In the genomic region with DNA sequence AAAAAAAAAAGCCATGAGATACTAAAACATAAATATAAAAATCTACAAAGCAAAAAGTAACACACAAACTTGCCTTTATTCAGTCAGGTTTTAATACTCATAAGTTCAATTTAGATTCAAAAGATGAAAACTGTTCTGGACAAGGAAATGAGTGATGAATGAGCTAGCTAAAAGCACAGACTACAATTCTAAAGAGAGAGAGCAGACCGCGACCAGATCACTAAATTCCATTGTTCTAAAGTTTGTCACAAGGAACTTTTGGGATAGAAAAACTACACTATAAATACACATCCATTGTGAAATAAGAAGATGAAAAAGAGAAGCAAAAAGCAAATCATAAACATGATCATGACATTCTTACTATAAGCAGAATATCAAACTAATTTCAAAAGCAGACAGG, we compare ENCODE assay signal across 11 cellular contexts. TPM values are rescaled to one million over a fixed set of nuclear protein-coding genes. Genes with fewer than 3 reads are reported as not detected.
DNase-seq lines count a peak whose midpoint lies in the region; ATAC-seq and TF ChIP-seq lines count a peak whose summit lies in the region.
"Had no signal": no experiment of that assay in that cellular context is flagged by ENCODE, and none has a peak within 500 bp of the region (broad histone marks: within the 10 kb centered on the region; RNA-seq: fewer than 3 reads in every experiment).

No MANE protein-coding gene starts in this region.

- TF ChIP-seq CTCF in left ventricle myocardium inferior (IDR thresholded peaks at IDR 0.05; ENCODE audit: borderline replicate concordance) (no peak), hepatocyte (IDR thresholded peaks at IDR 0.05; ENCODE audit: poor library complexity) (no peak), upper lobe of right lung (IDR thresholded peaks at IDR 0.05) (no peak)

- H3K9me3 ChIP-seq in left ventricle myocardium inferior (replicated peaks) (peaks cover 9% of the 10 kb centered on the region), hepatocyte (ENCODE audit: low read depth) (no peaks in the 10 kb centered on the region), upper lobe of right lung (no peaks in the 10 kb centered on the region)

- WGBS in hepatocyte (ENCODE audit: low lambda C conversion rate, missing lambda C conversion rate): 81% methylated on average over 2 of the region's 2 CpGs

- ATAC-seq in Right ventricle myocardium inferior: no peak
- ATAC-seq in upper lobe of right lung: no peak

- peaks cover 61% of the 10 kb centered on the region for H3K79me2 ChIP-seq in hepatocyte

- no peaks in the 10 kb centered on the region for H3K9me2 ChIP-seq in hepatocyte (replicated peaks; ENCODE audit: insufficient read depth)

- H3K36me3 ChIP-seq in left ventricle myocardium inferior: no peaks in the 10 kb centered on the region
- H3K36me3 ChIP-seq in hepatocyte (replicated peaks; ENCODE audit: insufficient read depth, low read depth): no peaks in the 10 kb centered on the region
- H3K36me3 ChIP-seq in upper lobe of right lung: no peaks in the 10 kb centered on the region

- peaks cover 28% of the 10 kb centered on the region for H3K4me1 ChIP-seq in left ventricle myocardium inferior
- no peaks in the 10 kb centered on the region for H3K4me1 ChIP-seq in hepatocyte (ENCODE audit: insufficient read depth)
- H3K4me1 ChIP-seq in upper lobe of right lung: peaks cover 17% of the 10 kb centered on the region

- peak overlapping the region; percentile 94 for H3K4me3 ChIP-seq in left ventricle myocardium inferior
- no peak overlapping the region for H3K4me3 ChIP-seq in hepatocyte
- H3K4me3 ChIP-seq in upper lobe of right lung: peak overlapping the region; percentile 78

- H3K27me3 ChIP-seq in left ventricle myocardium inferior (ENCODE audit: low read depth) (no peaks in the 10 kb centered on the region), hepatocyte (no peaks in the 10 kb centered on the region), upper lobe of right lung (no peaks in the 10 kb centered on the region)

- H3K27ac ChIP-seq in left ventricle myocardium inferior (replicated peaks): no peak overlapping the region
- peak overlapping the region; percentile 4 for H3K27ac ChIP-seq in hepatocyte
- no peak overlapping the region for H3K27ac ChIP-seq in upper lobe of right lung

- intact Hi-C loops in left ventricle myocardium inferior (cut with micrococcal nuclease) (no loop called here), Right ventricle myocardium inferior (cut with DNase I) (loop anchor here (10.0 kb wide), 2 partner anchors 310 to 930 kb away; a partner anchor contains a TSS), upper lobe of right lung (cut with DNase I) (no loop called here)

- H3K4me2 ChIP-seq in hepatocyte: peak overlapping the region; percentile 73

- H4K20me1 ChIP-seq in hepatocyte (ENCODE audit: insufficient read depth, poor library complexity, severe bottlenecking): no peaks in the 10 kb centered on the region

- no peak overlapping the region for H2AFZ ChIP-seq in hepatocyte

- DNase-seq in left ventricle myocardium inferior (no peak), Right ventricle myocardium inferior (ENCODE audit: missing footprints) (no peak), amniotic epithelial cell (ENCODE audit: low read depth) (peak; percentile 27), hepatocyte (ENCODE audit: low spot score) (no peak), upper lobe of right lung (no peak), DMS153 (lab: John Stamatoyannopoulos, UW) (no peak), NOMO-1 treated with dmso at 0.1 percent for 144 hours (lab: John Stamatoyannopoulos, UW; ENCODE audit: unreplicated experiment) (no peak), DMS114 treated with DMSO at 0.1 percent for 48 hours (lab: John Stamatoyannopoulos, UW; ENCODE audit: unreplicated experiment) (no peak)
- DNase-seq: activated CD4-positive, CD25-positive, alpha-beta regulatory T cell treated with anti-CD3 and anti-CD28 coated beads, Interleukin-2, amount 50 U/mL, for 72 hours; NCI-H82; stimulated activated CD4-positive, alpha-beta T cell treated with anti-CD3 and anti-CD28 coated beads, Interleukin-2, amount 100 ng/mL, for 48 hours had no signal

RNA-seq across cellular contexts. Expression of a gene that starts 1.7 kb away (rescaled TPM):
- total RNA-seq in left ventricle myocardium inferior: 6.4 TPM
- 5.1 TPM for total RNA-seq in Right ventricle myocardium inferior
- total RNA-seq in hepatocyte: 58.8 and 58.9 TPM in 2 replicates
- 32.4 and 36.7 TPM in 2 replicates for polyA plus RNA-seq in hepatocyte
- 47.0 TPM for total RNA-seq in upper lobe of right lung

RNA-seq across cellular contexts. Expression of a gene that starts 29.6 kb away (rescaled TPM):
- total RNA-seq in left ventricle myocardium inferior: not detected
- total RNA-seq in Right ventricle myocardium inferior: 0.05 TPM
- 0.08 TPM in 1 of 2 replicates, not detected in the other for total RNA-seq in hepatocyte
- polyA plus RNA-seq in hepatocyte: 0.34 and 0.41 TPM in 2 replicates
- total RNA-seq in upper lobe of right lung: not detected
